15 cellular contexts compared by ENCODE assay signal in the genomic region with DNA sequence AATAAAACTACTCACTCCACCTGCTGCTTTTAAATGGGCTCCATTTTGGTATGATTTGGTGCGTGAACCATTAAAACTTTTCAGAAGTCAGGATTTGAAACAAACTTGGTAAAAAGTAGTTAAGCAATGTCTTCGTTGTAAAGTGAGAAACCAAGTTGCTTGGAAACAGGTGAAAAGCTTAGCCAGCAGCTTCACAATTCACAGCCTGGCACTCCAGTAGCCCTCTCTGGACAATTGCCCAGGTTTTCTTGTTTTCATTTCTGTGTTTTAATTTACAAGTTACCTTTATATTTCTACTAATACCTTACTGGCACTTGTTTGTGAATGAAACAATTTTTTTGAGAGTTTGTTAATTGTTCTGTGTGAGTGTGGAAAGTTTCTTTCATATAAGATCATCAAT. TPM values are rescaled to one million over a fixed set of nuclear protein-coding genes. Genes with fewer than 3 reads are reported as not detected.
DNase-seq lines count a peak whose midpoint lies in the region; ATAC-seq and TF ChIP-seq lines count a peak whose summit lies in the region.
"Had no signal": no experiment of that assay in that cellular context is flagged by ENCODE, and none has a peak within 500 bp of the region (broad histone marks: within the 10 kb centered on the region; RNA-seq: fewer than 3 reads in every experiment).

No MANE protein-coding gene starts in this region.

- DNase-seq in activated naive CD4-positive, alpha-beta T cell (lab: John Stamatoyannopoulos, UW) = no peak
- peak; percentile 29 for DNase-seq in globus pallidus (ENCODE audit: low spot score)
- no peak for DNase-seq in tibial artery
- DNase-seq in cerebellar nuclear complex (lab: John Stamatoyannopoulos, UW) = no peak
- no peak for DNase-seq in omental fat pad (ENCODE audit: low spot score)
- DNase-seq in islet precursor cell = no peak
- DNase-seq: amniotic stem cell; gastrocnemius medialis; NCI-H187; NCI-H524 treated with DMSO at 0.1 percent for 48 hours; Right ventricle myocardium superior; stimulated activated CD4-positive, alpha-beta T cell treated with anti-CD3 and anti-CD28 coated beads, Interleukin-2, amount 100 ng/mL, for 24 hours had no signal

- H3K9me3 Mint-ChIP-seq in activated naive CD4-positive, alpha-beta T cell treated with anti-CD3 and anti-CD28 coated beads, Interleukin-2, amount 50 U/mL, for 24 hours = no peaks in the 10 kb centered on the region
- H3K9me3 Mint-ChIP-seq: immature natural killer cell had no signal

- no peaks in the 10 kb centered on the region for H3K27me3 ChIP-seq in tibial artery
- H3K27me3 ChIP-seq: gastrocnemius medialis had no signal

- H3K27me3 Mint-ChIP-seq in activated naive CD4-positive, alpha-beta T cell treated with anti-CD3 and anti-CD28 coated beads, Interleukin-2, amount 50 U/mL, for 24 hours = peaks cover 7% of the 10 kb centered on the region

- TF ChIP-seq CTCF in VCaP (conservative IDR thresholded peaks at IDR 0.05) = no peak
- TF ChIP-seq CTCF in tibial artery (IDR thresholded peaks at IDR 0.05) = no peak
- no peak for TF ChIP-seq CTCF in omental fat pad (IDR thresholded peaks at IDR 0.05)

- peaks cover 0 to 6% (median 5%) of the 10 kb centered on the region in 3 donors for H3K36me3 ChIP-seq in tibial artery
- H3K36me3 ChIP-seq: gastrocnemius medialis had no signal

- H3K36me3 Mint-ChIP-seq in activated naive CD4-positive, alpha-beta T cell treated with anti-CD3 and anti-CD28 coated beads, Interleukin-2, amount 50 U/mL, for 24 hours = no peaks in the 10 kb centered on the region
- H3K36me3 Mint-ChIP-seq: immature natural killer cell had no signal

- peak overlapping the region; percentile 36 for H3K27ac ChIP-seq in VCaP
- H3K27ac ChIP-seq in tibial artery = peak overlapping the region; percentile 66 to 71

- peak overlapping the region; percentile 34 for H3K4me3 Mint-ChIP-seq in activated naive CD4-positive, alpha-beta T cell treated with anti-CD3 and anti-CD28 coated beads, Interleukin-2, amount 50 U/mL, for 24 hours

- H3K4me3 ChIP-seq in tibial artery = no peak overlapping the region
- H3K4me3 ChIP-seq: gastrocnemius medialis had no signal

- intact Hi-C loops in tibial artery (cut with DNase I; ENCODE audit: low total_unique reads) = no loop called here

- peak overlapping the region; percentile 36 for H3K27ac Mint-ChIP-seq in activated naive CD4-positive, alpha-beta T cell treated with anti-CD3 and anti-CD28 coated beads, Interleukin-2, amount 50 U/mL, for 24 hours

- ATAC-seq in omental fat pad (ENCODE audit: low FRiP score) = no peak
- ATAC-seq: gastrocnemius medialis had no signal

- H3K9me3 ChIP-seq in tibial artery = no peaks in the 10 kb centered on the region
- H3K9me3 ChIP-seq: gastrocnemius medialis had no signal

- H3K4me1 ChIP-seq in tibial artery = peaks cover 0 to 87% (median 70%) of the 10 kb centered on the region in 4 donors

- peaks cover 55% of the 10 kb centered on the region for H3K4me1 Mint-ChIP-seq in activated naive CD4-positive, alpha-beta T cell treated with anti-CD3 and anti-CD28 coated beads, Interleukin-2, amount 50 U/mL, for 24 hours

RNA-seq across cellular contexts. Expression of gene NT5E, which starts 12.8 kb away (rescaled TPM):
- total RNA-seq in omental fat pad = 10 to 100 TPM; 11.4 to 28.6 (median 18.2) TPM
